ENCODE assay signal across 8 cellular contexts in the genomic region with DNA sequence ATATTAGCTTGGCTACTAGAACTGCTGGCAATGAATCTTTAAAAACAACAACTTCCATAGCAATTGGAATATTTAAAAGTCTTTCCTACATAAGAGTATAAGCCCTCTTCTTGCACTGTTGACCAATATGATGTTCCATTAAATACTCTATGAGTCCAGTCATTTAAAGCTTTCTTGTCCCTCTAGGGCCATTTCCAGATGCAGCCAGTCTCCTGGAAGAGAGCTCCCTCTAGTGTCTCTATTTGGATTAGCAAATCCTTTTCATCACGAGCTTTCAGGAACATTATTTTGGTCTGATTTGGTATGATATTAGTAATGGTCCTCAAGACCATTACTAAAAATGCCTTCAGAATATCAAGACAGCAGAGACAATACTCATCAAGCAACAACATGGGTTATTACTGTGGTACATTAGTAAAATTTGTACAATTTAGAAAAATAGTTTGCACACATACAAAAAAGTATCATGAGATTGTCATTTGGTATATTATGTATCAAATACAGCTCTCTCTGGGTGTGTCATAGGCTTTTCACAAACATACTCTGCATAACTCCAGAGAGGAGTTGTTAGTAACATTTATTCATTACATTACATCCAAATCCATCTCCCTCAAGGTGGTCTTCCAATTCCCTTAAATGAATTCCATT.
DNase-seq lines count a peak whose midpoint lies in the region; ATAC-seq and TF ChIP-seq lines count a peak whose summit lies in the region.

No MANE protein-coding gene starts in this region.

- no peaks in the 10 kb centered on the region for H3K36me3 Mint-ChIP-seq in T-helper 17 cell (ENCODE audit: low read depth)

- no peaks in the 10 kb centered on the region for H3K4me1 Mint-ChIP-seq in T-helper 17 cell

- H3K4me3 ChIP-seq in GM12875 (ENCODE audit: low read depth, low read length), result no peak overlapping the region

- ATAC-seq in T-helper 17 cell, result no peak
- no peak for ATAC-seq in HG03135 (IDR thresholded peaks at IDR 0.05; ENCODE audit: unreplicated experiment)

- DNase-seq in AG09319 (ENCODE audit: extremely low read depth, low read depth) (peak; percentile 15), NCI-H2227 (lab: John Stamatoyannopoulos, UW; ENCODE audit: unreplicated experiment) (peak; percentile 58), cerebellar cortex (ENCODE audit: low spot score) (peak; percentile 81), lung microvascular endothelial cell (ENCODE audit: low read depth in 2 of 2) (peak; percentile 71 to 73), cerebellar nuclear complex (lab: John Stamatoyannopoulos, UW) (no peak), T-helper 17 cell (no peak)

- no peaks in the 10 kb centered on the region for H3K9me3 ChIP-seq in T-helper 17 cell (ENCODE audit: control insufficient read depth, low read length, poor library complexity, severe bottlenecking)

- H3K27ac Mint-ChIP-seq in T-helper 17 cell, result no peak overlapping the region

- no peak overlapping the region for H3K4me3 Mint-ChIP-seq in T-helper 17 cell

- H3K27me3 Mint-ChIP-seq in T-helper 17 cell, result no peaks in the 10 kb centered on the region

- TF ChIP-seq CTCF in AG09319 (IDR thresholded peaks at IDR 0.05; ENCODE audit: low read depth, low read length), result peak; percentile 76
- peak; percentile 61; the same call in 1 of the 2 replicates for TF ChIP-seq CTCF in GM12875 (IDR thresholded peaks at IDR 0.05; ENCODE audit: borderline replicate concordance, insufficient read depth, low read depth, low read length)

Comparison
In these comparisons a context has a peak if more than half of its experiments do, and no peak if none do; other contexts are left out.
1. DNase-seq: peak in AG09319 (single experiment), NCI-H2227 (single experiment), cerebellar cortex (single experiment) and lung microvascular endothelial cell (2 of 2); none in cerebellar nuclear complex (0 of 2) and T-helper 17 cell (0 of 3).